Comparison of ENCODE assay signal across 22 cellular contexts in the genomic region with DNA sequence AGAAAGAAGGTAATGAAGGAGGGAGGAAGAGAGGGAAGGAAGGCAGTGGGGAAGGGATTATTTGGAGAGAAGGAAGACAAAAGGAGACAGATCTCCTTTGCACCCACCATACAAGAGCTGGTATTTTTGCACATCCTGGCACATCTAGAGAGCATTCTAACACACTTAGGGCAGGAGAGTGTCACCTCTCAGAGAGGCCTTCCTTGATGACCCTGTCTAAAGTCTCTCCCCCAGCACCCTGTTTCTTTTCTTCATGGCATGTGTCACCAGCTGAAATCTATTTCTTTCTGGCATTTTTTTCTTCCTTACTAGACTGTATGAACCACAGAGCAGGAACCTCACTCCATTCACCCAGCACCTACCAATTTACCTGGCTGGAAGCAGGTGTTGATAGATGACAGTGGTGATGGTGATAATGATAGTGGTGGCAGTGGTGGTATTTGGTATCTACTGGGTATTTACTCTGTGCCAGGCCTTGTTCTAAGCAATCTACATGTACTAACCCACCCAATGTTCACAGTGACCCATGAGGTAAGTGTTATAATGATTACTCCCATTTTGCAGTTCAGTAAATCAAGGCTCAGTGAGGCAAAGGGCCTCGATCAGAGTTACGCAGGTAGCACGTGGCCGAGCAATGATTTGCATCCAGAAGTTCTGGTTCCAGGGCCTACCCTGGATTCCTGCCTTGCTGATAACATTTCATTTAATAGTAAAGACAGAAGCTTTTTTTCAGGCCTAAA.
DNase-seq lines count a peak whose midpoint lies in the region; ATAC-seq and TF ChIP-seq lines count a peak whose summit lies in the region.
"Had no signal": no experiment of that assay in that cellular context is flagged by ENCODE, and none has a peak within 500 bp of the region (broad histone marks: within the 10 kb centered on the region; RNA-seq: fewer than 3 reads in every experiment).

No MANE protein-coding gene starts in this region.

- peaks cover 0 to 45% (median 31%) of the 10 kb centered on the region in 4 donors for H3K4me1 ChIP-seq in tibial nerve
- peaks cover 32% of the 10 kb centered on the region for H3K4me1 ChIP-seq in effector memory CD4-positive, alpha-beta T cell (ENCODE audit: control insufficient read depth, insufficient read depth, low read length, poor library complexity, severe bottlenecking)
- H3K4me1 ChIP-seq: HAP-1, SJSA1 had no signal

- no peak for TF ChIP-seq EP300 in tibial nerve (IDR thresholded peaks at IDR 0.05)

- peaks cover 68% of the 10 kb centered on the region for H3K36me3 Mint-ChIP-seq in activated naive CD4-positive, alpha-beta T cell treated with anti-CD3 and anti-CD28 coated beads, Interleukin-2, amount 10 ng/mL, durations not matched to agents 7 days and 5 days
- peaks cover 71% of the 10 kb centered on the region for H3K36me3 Mint-ChIP-seq in activated CD4-positive, alpha-beta memory T cell treated with anti-CD3 and anti-CD28 coated beads, Interleukin-2, amount 10 ng/mL, durations not matched to agents 7 days and 5 days (ENCODE audit: low read depth)
- peaks cover 21% of the 10 kb centered on the region for H3K36me3 Mint-ChIP-seq in memory B cell
- H3K36me3 Mint-ChIP-seq: CD14-positive monocyte had no signal

- POLR2A ChIA-PET in activated CD4-positive, alpha-beta memory T cell treated with anti-CD3 and anti-CD28 coated beads, Interleukin-2, amount 10 ng/mL, durations not matched to agents 7 days and 5 days (lab: Charles Lee): interaction anchor here (0.7 to 11.2 kb wide), 2 partner anchors 8 to 13 kb away, joined by 3 to 209 read pairs; no protein-coding TSS in a partner anchor

- no peaks in the 10 kb centered on the region for H3K27me3 ChIP-seq in tibial nerve
- H3K27me3 ChIP-seq in effector memory CD4-positive, alpha-beta T cell (replicated peaks; ENCODE audit: control insufficient read depth, insufficient read depth, low read length, poor library complexity, severe bottlenecking): no peaks in the 10 kb centered on the region
- H3K27me3 ChIP-seq: adrenal gland, SJSA1, vagina had no signal

- H3K4me3 Mint-ChIP-seq in activated naive CD4-positive, alpha-beta T cell treated with anti-CD3 and anti-CD28 coated beads, Interleukin-2, amount 10 ng/mL, durations not matched to agents 7 days and 5 days: no peak overlapping the region
- H3K4me3 Mint-ChIP-seq in activated CD4-positive, alpha-beta memory T cell treated with anti-CD3 and anti-CD28 coated beads, Interleukin-2, amount 10 ng/mL, durations not matched to agents 7 days and 5 days: no peak overlapping the region
- no peak overlapping the region for H3K4me3 Mint-ChIP-seq in memory B cell
- H3K4me3 Mint-ChIP-seq: CD14-positive monocyte; dendritic cell treated with granulocyte-macrophage colony-stimulating factor and Interleukin-4, amounts not matched to agents 40 ng/mL and 50 ng/mL, for 4 days had no signal

- no peak for TF ChIP-seq POLR2A in tibial nerve (IDR thresholded peaks at IDR 0.05)

- no peaks in the 10 kb centered on the region for H3K9me3 ChIP-seq in tibial nerve
- no peaks in the 10 kb centered on the region for H3K9me3 ChIP-seq in effector memory CD4-positive, alpha-beta T cell (ENCODE audit: control insufficient read depth, low read length)
- H3K9me3 ChIP-seq: adrenal gland, HAP-1, vagina had no signal

- H3K27ac Mint-ChIP-seq in activated naive CD4-positive, alpha-beta T cell treated with anti-CD3 and anti-CD28 coated beads, Interleukin-2, amount 10 ng/mL, durations not matched to agents 7 days and 5 days: peak overlapping the region; percentile 79
- H3K27ac Mint-ChIP-seq in activated CD4-positive, alpha-beta memory T cell treated with anti-CD3 and anti-CD28 coated beads, Interleukin-2, amount 10 ng/mL, durations not matched to agents 7 days and 5 days: peak overlapping the region; percentile 81
- H3K27ac Mint-ChIP-seq in memory B cell: peak overlapping the region; percentile 52
- H3K27ac Mint-ChIP-seq: progenitor cell of endocrine pancreas had no signal

- 91 to 98% methylated on average over 4 of the region's 4 CpGs for WGBS in tibial nerve, 2 donors

- H3K27ac ChIP-seq in tibial nerve: peak overlapping the region in 3 of 4 donors; percentile 67 to 89 (median 78)
- no peak overlapping the region for H3K27ac ChIP-seq in effector memory CD4-positive, alpha-beta T cell (ENCODE audit: insufficient read depth, low read length, poor library complexity, severe bottlenecking)
- H3K27ac ChIP-seq: adrenal gland, foreskin keratinocyte, SJSA1, vagina had no signal

- no peak for TF ChIP-seq CTCF in tibial nerve (IDR thresholded peaks at IDR 0.05)

- H3K4me1 Mint-ChIP-seq in activated naive CD4-positive, alpha-beta T cell treated with anti-CD3 and anti-CD28 coated beads, Interleukin-2, amount 10 ng/mL, durations not matched to agents 7 days and 5 days: peaks cover 59% of the 10 kb centered on the region
- H3K4me1 Mint-ChIP-seq in activated CD4-positive, alpha-beta memory T cell treated with anti-CD3 and anti-CD28 coated beads, Interleukin-2, amount 10 ng/mL, durations not matched to agents 7 days and 5 days: peaks cover 89% of the 10 kb centered on the region
- H3K4me1 Mint-ChIP-seq in memory B cell: peaks cover 32% of the 10 kb centered on the region

- no peak for DNase-seq in activated naive CD4-positive, alpha-beta T cell treated with anti-CD3 and anti-CD28 coated beads, Interleukin-2, amount 10 ng/mL, durations not matched to agents 7 days and 5 days
- no peak for DNase-seq in activated naive CD4-positive, alpha-beta T cell treated with anti-CD3 and anti-CD28 coated beads, Interleukin-2, amount 50 U/mL, for 16 hours
- DNase-seq in activated CD4-positive, alpha-beta memory T cell treated with anti-CD3 and anti-CD28 coated beads, Interleukin-2, amount 10 ng/mL, durations not matched to agents 7 days and 5 days: no peak
- DNase-seq in memory B cell (ENCODE audit: low spot score in 2 of 2) (no peak), tibial nerve (ENCODE audit: low spot score in 2 of 2) (no peak), NCI-H1694 (lab: John Stamatoyannopoulos, UW) (no peak)
- DNase-seq in effector memory CD4-positive, alpha-beta T cell: no peak
- DNase-seq: activated CD4-positive, CD25-positive, alpha-beta regulatory T cell treated with anti-CD3 and anti-CD28 coated beads, Interleukin-2, amount 50 U/mL, for 72 hours; activated T-cell treated with anti-CD3 and anti-CD28 coated beads for 4 hours; adrenal gland; foreskin keratinocyte; hypothalamus; NCI-H82 had no signal

- H3K9me3 Mint-ChIP-seq in activated naive CD4-positive, alpha-beta T cell treated with anti-CD3 and anti-CD28 coated beads, Interleukin-2, amount 10 ng/mL, durations not matched to agents 7 days and 5 days: peaks cover 5% of the 10 kb centered on the region
- H3K9me3 Mint-ChIP-seq in activated CD4-positive, alpha-beta memory T cell treated with anti-CD3 and anti-CD28 coated beads, Interleukin-2, amount 10 ng/mL, durations not matched to agents 7 days and 5 days: peaks cover 2% of the 10 kb centered on the region
- no peaks in the 10 kb centered on the region for H3K9me3 Mint-ChIP-seq in memory B cell
- H3K9me3 Mint-ChIP-seq: dendritic cell treated with granulocyte-macrophage colony-stimulating factor and Interleukin-4, amounts not matched to agents 40 ng/mL and 50 ng/mL, for 4 days had no signal

- H3K27me3 Mint-ChIP-seq in activated naive CD4-positive, alpha-beta T cell treated with anti-CD3 and anti-CD28 coated beads, Interleukin-2, amount 10 ng/mL, durations not matched to agents 7 days and 5 days: no peaks in the 10 kb centered on the region
- no peaks in the 10 kb centered on the region for H3K27me3 Mint-ChIP-seq in activated CD4-positive, alpha-beta memory T cell treated with anti-CD3 and anti-CD28 coated beads, Interleukin-2, amount 10 ng/mL, durations not matched to agents 7 days and 5 days
- H3K27me3 Mint-ChIP-seq in memory B cell: no peaks in the 10 kb centered on the region
- H3K27me3 Mint-ChIP-seq: progenitor cell of endocrine pancreas had no signal

- no peak overlapping the region for H3K4me3 ChIP-seq in tibial nerve
- H3K4me3 ChIP-seq in effector memory CD4-positive, alpha-beta T cell (ENCODE audit: insufficient read depth, low read depth, low read length, poor library complexity, severe bottlenecking): no peak overlapping the region
- H3K4me3 ChIP-seq: adrenal gland, GM12878, HAP-1, SJSA1, vagina had no signal

- no peak for ATAC-seq in memory B cell (ENCODE audit: low read depth)
- ATAC-seq in GM21825 (IDR thresholded peaks at IDR 0.05; ENCODE audit: unreplicated experiment): no peak
- ATAC-seq: foreskin keratinocyte, GM12878, Panc1 had no signal

- peaks cover 0 to 18% (median 5%) of the 10 kb centered on the region in 3 donors for H3K36me3 ChIP-seq in tibial nerve
- H3K36me3 ChIP-seq in effector memory CD4-positive, alpha-beta T cell (ENCODE audit: control insufficient read depth, insufficient read depth, low read length): peaks cover 19% of the 10 kb centered on the region
- H3K36me3 ChIP-seq: adrenal gland, HAP-1, SJSA1, vagina had no signal

- CTCF ChIA-PET in activated naive CD4-positive, alpha-beta T cell treated with anti-CD3 and anti-CD28 coated beads, Interleukin-2, amount 10 ng/mL, durations not matched to agents 7 days and 5 days (lab: Charles Lee): interaction anchor here (1.3 kb wide), 1 partner anchor 25 kb away, joined by 3 read pairs; no protein-coding TSS in a partner anchor
- CTCF ChIA-PET in activated CD4-positive, alpha-beta memory T cell treated with anti-CD3 and anti-CD28 coated beads, Interleukin-2, amount 10 ng/mL, durations not matched to agents 7 days and 5 days (lab: Charles Lee): interaction anchor here (0.9 to 1.4 kb wide), 5 partner anchors 9 to 184 kb away, joined by 3 to 5 read pairs (median 4); no protein-coding TSS in a partner anchor
